In the genomic region with DNA sequence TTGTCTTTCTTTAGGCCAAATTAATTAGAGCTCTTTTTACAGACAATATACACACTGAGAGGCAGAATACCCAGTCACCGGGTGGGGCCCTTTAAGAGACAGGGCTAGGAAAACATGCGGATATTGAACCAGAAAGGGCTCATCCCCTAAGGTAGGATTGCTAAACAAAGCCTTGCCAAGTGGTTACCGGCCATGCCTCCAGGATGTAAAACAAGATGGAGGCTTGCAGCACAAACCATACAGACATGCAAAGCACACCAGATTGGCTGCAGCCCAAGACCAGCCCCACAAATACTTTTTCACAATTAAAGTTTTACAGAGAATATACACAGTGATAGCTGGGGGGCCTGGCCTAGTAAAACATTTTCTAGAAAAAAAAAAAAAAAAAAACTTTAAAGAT, we compare ENCODE assay signal across 19 cellular contexts.
"Had no signal": no experiment of that assay in that cellular context is flagged by ENCODE, and none has a peak within 500 bp of the region (broad histone marks: within the 10 kb centered on the region; RNA-seq: fewer than 3 reads in every experiment).

No MANE protein-coding gene starts in this region.

- H3K27ac Mint-ChIP-seq: activated CD8-positive, alpha-beta T cell treated with anti-CD3 and anti-CD28 coated beads, Interleukin-2, amount 10 ng/mL, durations not matched to agents 7 days and 5 days; activated naive CD8-positive, alpha-beta T cell treated with anti-CD3 and anti-CD28 coated beads for 36 hours; memory B cell; naive thymus-derived CD8-positive, alpha-beta T cell; stimulated activated naive CD8-positive, alpha-beta T cell treated with anti-CD3 and anti-CD28 coated beads, Interleukin-15, amount 100 ng/mL, for 72 hours had no signal

- H3K9me3 ChIP-seq: esophagus muscularis mucosa, left ventricle myocardium inferior, neutrophil, upper lobe of left lung had no signal

- H3K4me3 Mint-ChIP-seq: activated CD8-positive, alpha-beta T cell treated with anti-CD3 and anti-CD28 coated beads, Interleukin-2, amount 10 ng/mL, durations not matched to agents 7 days and 5 days; activated naive CD8-positive, alpha-beta T cell treated with anti-CD3 and anti-CD28 coated beads for 36 hours; memory B cell; naive thymus-derived CD8-positive, alpha-beta T cell; stimulated activated naive CD8-positive, alpha-beta T cell treated with anti-CD3 and anti-CD28 coated beads, Interleukin-15, amount 100 ng/mL, for 72 hours had no signal

- H3K27ac ChIP-seq: brain microvascular endothelial cell, esophagus muscularis mucosa, left ventricle myocardium inferior, neutrophil, parathyroid adenoma, upper lobe of left lung had no signal

- H3K9me3 Mint-ChIP-seq: activated naive CD8-positive, alpha-beta T cell treated with anti-CD3 and anti-CD28 coated beads for 36 hours; memory B cell; stimulated activated naive CD8-positive, alpha-beta T cell treated with anti-CD3 and anti-CD28 coated beads, Interleukin-15, amount 100 ng/mL, for 72 hours had no signal

- H3K4me3 ChIP-seq: esophagus muscularis mucosa, left ventricle myocardium inferior, upper lobe of left lung had no signal

- H3K36me3 ChIP-seq: brain microvascular endothelial cell, esophagus muscularis mucosa, left ventricle myocardium inferior, neutrophil, upper lobe of left lung had no signal

- H3K27me3 ChIP-seq: brain microvascular endothelial cell, esophagus muscularis mucosa, neutrophil, upper lobe of left lung had no signal

- H3K36me3 Mint-ChIP-seq: activated naive CD8-positive, alpha-beta T cell treated with anti-CD3 and anti-CD28 coated beads for 36 hours; memory B cell; naive thymus-derived CD8-positive, alpha-beta T cell had no signal

- FAIRE-seq: kidney had no signal

- ATAC-seq: activated CD8-positive, alpha-beta T cell treated with anti-CD3 and anti-CD28 coated beads, Interleukin-2, amount 10 ng/mL, durations not matched to agents 7 days and 5 days; naive thymus-derived CD8-positive, alpha-beta T cell; stimulated activated naive CD8-positive, alpha-beta T cell treated with anti-CD3 and anti-CD28 coated beads, Interleukin-15, amount 100 ng/mL, for 72 hours had no signal

- H3K4me1 ChIP-seq: esophagus muscularis mucosa, left ventricle myocardium inferior, parathyroid adenoma, upper lobe of left lung had no signal

- H3K4me1 Mint-ChIP-seq: activated naive CD8-positive, alpha-beta T cell treated with anti-CD3 and anti-CD28 coated beads for 36 hours; memory B cell; naive thymus-derived CD8-positive, alpha-beta T cell; stimulated activated naive CD8-positive, alpha-beta T cell treated with anti-CD3 and anti-CD28 coated beads, Interleukin-15, amount 100 ng/mL, for 72 hours had no signal

- H3K27me3 Mint-ChIP-seq: activated naive CD8-positive, alpha-beta T cell treated with anti-CD3 and anti-CD28 coated beads for 36 hours; memory B cell; naive thymus-derived CD8-positive, alpha-beta T cell; stimulated activated naive CD8-positive, alpha-beta T cell treated with anti-CD3 and anti-CD28 coated beads, Interleukin-15, amount 100 ng/mL, for 72 hours had no signal

- DNase-seq: activated CD4-positive, alpha-beta T cell treated with anti-CD3 and anti-CD28 coated beads for 4 hours; activated CD8-positive, alpha-beta memory T cell treated with anti-CD3 and anti-CD28 coated beads, Interleukin-2, amount 50 U/mL, for 48 hours; activated CD8-positive, alpha-beta T cell treated with anti-CD3 and anti-CD28 coated beads, Interleukin-2, amount 10 ng/mL, durations not matched to agents 7 days and 5 days; activated naive CD8-positive, alpha-beta T cell treated with anti-CD3 and anti-CD28 coated beads for 36 hours; amygdala; brain microvascular endothelial cell; cortex of kidney; effector CD4-positive, alpha-beta T cell; hippocampal formation; kidney; left ventricle myocardium inferior; naive thymus-derived CD8-positive, alpha-beta T cell; stimulated activated CD4-positive, alpha-beta T cell treated with anti-CD3 and anti-CD28 coated beads, Interleukin-1b, Interleukin-23, amount 100 ng/mL, for 48 hours; stimulated activated naive CD8-positive, alpha-beta T cell treated with anti-CD3 and anti-CD28 coated beads, Interleukin-15, amount 100 ng/mL, for 72 hours had no signal
